1 cellular context compared by ENCODE assay signal in the genomic region with DNA sequence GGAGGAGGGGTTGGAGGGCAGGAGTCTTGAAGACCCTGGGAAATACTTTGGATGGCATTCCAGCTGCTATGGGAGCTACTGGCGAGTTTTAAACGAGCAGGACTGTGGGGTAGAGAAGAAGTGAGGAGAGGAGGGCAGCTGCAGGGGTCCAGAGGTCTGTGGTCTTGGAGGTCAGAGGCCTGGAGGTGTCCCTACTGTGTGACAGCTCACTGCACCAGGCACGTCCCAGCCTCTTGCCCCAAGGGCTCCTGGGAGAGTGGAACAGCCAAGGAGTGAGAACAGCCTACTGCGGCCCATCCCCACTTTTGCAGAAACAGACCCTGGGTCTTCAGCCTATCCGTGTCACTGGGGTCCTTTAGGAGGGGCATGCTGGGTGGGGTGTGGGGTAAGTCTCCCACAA.
A peak's percentile ranks its signal among the peaks of the same experiment; 100 is the strongest.
TF ChIP-seq lines count a peak whose summit lies in the region.

No MANE protein-coding gene starts in this region.

TF ChIP-seq in K562, 482 proteins besides CTCF, POLR2A, EP300 and RAD21:
- peak; percentile 90 for TF ChIP-seq ZKSCAN1 (IDR thresholded peaks at IDR 0.05; ENCODE audit: low read depth, low read length)
- TF ChIP-seq, protein P1, sequence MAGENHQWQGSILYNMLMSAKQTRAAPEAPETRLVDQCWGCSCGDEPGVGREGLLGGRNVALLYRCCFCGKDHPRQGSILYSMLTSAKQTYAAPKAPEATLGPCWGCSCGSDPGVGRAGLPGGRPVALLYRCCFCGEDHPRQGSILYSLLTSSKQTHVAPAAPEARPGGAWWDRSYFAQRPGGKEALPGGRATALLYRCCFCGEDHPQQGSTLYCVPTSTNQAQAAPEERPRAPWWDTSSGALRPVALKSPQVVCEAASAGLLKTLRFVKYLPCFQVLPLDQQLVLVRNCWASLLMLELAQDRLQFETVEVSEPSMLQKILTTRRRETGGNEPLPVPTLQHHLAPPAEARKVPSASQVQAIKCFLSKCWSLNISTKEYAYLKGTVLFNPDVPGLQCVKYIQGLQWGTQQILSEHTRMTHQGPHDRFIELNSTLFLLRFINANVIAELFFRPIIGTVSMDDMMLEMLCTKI (IDR thresholded peaks at IDR 0.05; ENCODE audit: partially characterized antibody), result no peak
- TF ChIP-seq ZC3H8 (IDR thresholded peaks at IDR 0.05), result no peak
- 0 out of 2 replicates have a peak, but pooled peaks have one; percentile 21 for TF ChIP-seq ZBTB7A (IDR thresholded peaks at IDR 0.05; ENCODE audit: borderline replicate concordance, control insufficient read depth, low read depth, low read length)
- 0 out of 2 replicates have a peak, but pooled peaks have one; percentile 31 for TF ChIP-seq POLR2G (IDR thresholded peaks at IDR 0.05; ENCODE audit: low read depth, low read length)
TF ChIP-seq in K562: peak in this region for 3.
